In the genomic region with DNA sequence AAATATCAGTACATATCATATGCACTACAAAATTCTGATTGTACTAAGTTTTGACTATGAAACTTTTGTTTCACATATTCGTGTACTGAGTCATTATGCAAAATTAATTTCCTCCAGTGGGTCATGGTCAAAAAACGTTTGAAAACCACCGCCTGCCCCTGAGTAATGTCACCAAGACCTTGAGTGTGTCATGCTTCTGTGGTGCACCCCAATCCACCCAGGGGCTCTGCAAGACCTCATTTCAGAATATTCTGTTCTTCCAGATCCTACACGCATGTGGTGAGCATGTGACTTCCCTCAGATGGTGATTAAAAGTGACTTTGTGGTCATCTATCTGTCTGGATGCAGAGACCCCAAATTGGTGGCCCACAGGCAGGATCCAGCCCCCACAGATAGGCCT, we compare ENCODE assay signal across 10 cellular contexts. TPM values are rescaled to one million over a fixed set of nuclear protein-coding genes. Genes with fewer than 3 reads are reported as not detected.
DNase-seq lines count a peak whose midpoint lies in the region; ATAC-seq and TF ChIP-seq lines count a peak whose summit lies in the region.
"Had no signal": no experiment of that assay in that cellular context is flagged by ENCODE, and none has a peak within 500 bp of the region (broad histone marks: within the 10 kb centered on the region; RNA-seq: fewer than 3 reads in every experiment).

No MANE protein-coding gene starts in this region.

- H3K4me1 Mint-ChIP-seq in activated T-helper 1 cell treated with anti-CD3 and anti-CD28 coated beads, Interleukin-12 subunit alpha, Interleukin-12 subunit beta, Interleukin-2, Interleukin-4 antibody, amounts not matched to agents 30 ng/mL and 10 ng/mL and 1 ng/mL, durations not matched to agents 14 hours and 24 hours and 36 hours (ENCODE audit: low read depth), result no peaks in the 10 kb centered on the region

- no peak for TF ChIP-seq CTCF in fibroblast of the aortic adventitia (IDR thresholded peaks at IDR 0.05; ENCODE audit: insufficient read depth, low read length)

- H3K27me3 Mint-ChIP-seq in activated T-helper 1 cell treated with anti-CD3 and anti-CD28 coated beads, Interleukin-12 subunit alpha, Interleukin-12 subunit beta, Interleukin-2, Interleukin-4 antibody, amounts not matched to agents 30 ng/mL and 10 ng/mL and 1 ng/mL, durations not matched to agents 14 hours and 24 hours and 36 hours (ENCODE audit: insufficient read depth), result peaks cover 6% of the 10 kb centered on the region

- H3K4me3 ChIP-seq in fibroblast of the aortic adventitia (ENCODE audit: low read depth, low read length), result no peak overlapping the region

- DNase-seq in EL (peak; percentile 95), M059J (ENCODE audit: low read depth) (peak; percentile 97), fibroblast of the aortic adventitia (ENCODE audit: low read depth) (peak; percentile 64), midbrain (lab: John Stamatoyannopoulos, UW) (no peak), DMS153 treated with DMSO at 0.1 percent for 48 hours (lab: John Stamatoyannopoulos, UW; ENCODE audit: unreplicated experiment) (no peak)
- DNase-seq in central memory CD4-positive, alpha-beta T cell, result no peak
- DNase-seq in activated T-helper 1 cell treated with anti-CD3 and anti-CD28 coated beads, Interleukin-12 subunit alpha, Interleukin-12 subunit beta, Interleukin-2, Interleukin-4 antibody, amounts not matched to agents 30 ng/mL and 10 ng/mL and 1 ng/mL, durations not matched to agents 14 hours and 24 hours and 36 hours (ENCODE audit: low spot score), result no peak
- DNase-seq: activated naive CD4-positive, alpha-beta T cell treated with anti-CD3 and anti-CD28 coated beads, Interleukin-2, amount 50 U/mL, for 16 hours; NCI-H524 treated with DMSO at 0.1 percent for 48 hours had no signal

- no peaks in the 10 kb centered on the region for H3K36me3 Mint-ChIP-seq in activated T-helper 1 cell treated with anti-CD3 and anti-CD28 coated beads, Interleukin-12 subunit alpha, Interleukin-12 subunit beta, Interleukin-2, Interleukin-4 antibody, amounts not matched to agents 30 ng/mL and 10 ng/mL and 1 ng/mL, durations not matched to agents 14 hours and 24 hours and 36 hours (ENCODE audit: low read depth)

- no peak overlapping the region for H3K27ac Mint-ChIP-seq in activated T-helper 1 cell treated with anti-CD3 and anti-CD28 coated beads, Interleukin-12 subunit alpha, Interleukin-12 subunit beta, Interleukin-2, Interleukin-4 antibody, amounts not matched to agents 30 ng/mL and 10 ng/mL and 1 ng/mL, durations not matched to agents 14 hours and 24 hours and 36 hours

- intact Hi-C loops in activated T-helper 1 cell treated with anti-CD3 and anti-CD28 coated beads, Interleukin-12 subunit alpha, Interleukin-12 subunit beta, Interleukin-2, Interleukin-4 antibody, amounts not matched to agents 30 ng/mL and 10 ng/mL and 1 ng/mL, durations not matched to agents 14 hours and 24 hours and 36 hours (cut with micrococcal nuclease), result no loop called here

- H3K9me3 Mint-ChIP-seq in activated T-helper 1 cell treated with anti-CD3 and anti-CD28 coated beads, Interleukin-12 subunit alpha, Interleukin-12 subunit beta, Interleukin-2, Interleukin-4 antibody, amounts not matched to agents 30 ng/mL and 10 ng/mL and 1 ng/mL, durations not matched to agents 14 hours and 24 hours and 36 hours, result no peaks in the 10 kb centered on the region

- ATAC-seq in GM21390 (IDR thresholded peaks at IDR 0.05; ENCODE audit: unreplicated experiment), result peak; percentile 73

- no peak overlapping the region for H3K4me3 Mint-ChIP-seq in activated T-helper 1 cell treated with anti-CD3 and anti-CD28 coated beads, Interleukin-12 subunit alpha, Interleukin-12 subunit beta, Interleukin-2, Interleukin-4 antibody, amounts not matched to agents 30 ng/mL and 10 ng/mL and 1 ng/mL, durations not matched to agents 14 hours and 24 hours and 36 hours

RNA-seq across cellular contexts. Expression of gene ABLIM3, which starts 31.0 kb away (rescaled TPM):
- total RNA-seq in M059J (2014; rRNA removed; shearing (Covaris generic)), result 36.7 and 40.7 TPM in 2 replicates
- total RNA-seq in fibroblast of the aortic adventitia (ENCODE audit: low replicate concordance), result 13.9 and 24.9 TPM in 2 replicates
- not detected in 2 replicates for total RNA-seq in activated T-helper 1 cell treated with anti-CD3 and anti-CD28 coated beads, Interleukin-12 subunit alpha, Interleukin-12 subunit beta, Interleukin-2, Interleukin-4 antibody, amounts not matched to agents 30 ng/mL and 10 ng/mL and 1 ng/mL, durations not matched to agents 14 hours and 24 hours and 36 hours

Comparison
In these comparisons a context has a peak if more than half of its experiments do, and no peak if none do; other contexts are left out.
1. DNase-seq: peak in EL (single experiment), M059J (single experiment) and fibroblast of the aortic adventitia (single experiment); none in midbrain (single experiment), central memory CD4-positive, alpha-beta T cell (single experiment), DMS153 treated with DMSO at 0.1 percent for 48 hours (single experiment) and activated T-helper 1 cell treated with anti-CD3 and anti-CD28 coated beads, Interleukin-12 subunit alpha, Interleukin-12 subunit beta, Interleukin-2, Interleukin-4 antibody, amounts not matched to agents 30 ng/mL and 10 ng/mL and 1 ng/mL, durations not matched to agents 14 hours and 24 hours and 36 hours (single experiment).
2. RNA of gene ABLIM3, which starts 31.0 kb away (total RNA-seq): 36.7 to 40.7 TPM in M059J and 13.9 to 24.9 TPM in fibroblast of the aortic adventitia; not detected in activated T-helper 1 cell treated with anti-CD3 and anti-CD28 coated beads, Interleukin-12 subunit alpha, Interleukin-12 subunit beta, Interleukin-2, Interleukin-4 antibody, amounts not matched to agents 30 ng/mL and 10 ng/mL and 1 ng/mL, durations not matched to agents 14 hours and 24 hours and 36 hours; every median in the first group is over 10 times any median in the second.